In genomic region chr7:68030530-68030929, GRCh38 we compare ENCODE assay signal across 28 cellular contexts.
"Had no signal": no experiment of that assay in that cellular context is flagged by ENCODE, and none has a peak within 500 bp of the region (broad histone marks: within the 10 kb centered on the region; RNA-seq: fewer than 3 reads in every experiment).

No MANE protein-coding gene starts in this region.

- H3K27me3 ChIP-seq: colonic mucosa, esophagus muscularis mucosa, esophagus squamous epithelium, foreskin keratinocyte, gastrocnemius medialis, gastroesophageal sphincter, hepatocyte had no signal

- H3K4me1 ChIP-seq: colonic mucosa, esophagus muscularis mucosa, esophagus squamous epithelium, foreskin keratinocyte, gastrocnemius medialis, gastroesophageal sphincter, heart left ventricle, heart right ventricle had no signal

- H3K79me2 ChIP-seq: hepatocyte had no signal

- H3K36me3 ChIP-seq: colonic mucosa, esophagus muscularis mucosa, esophagus squamous epithelium, gastrocnemius medialis, gastroesophageal sphincter, heart left ventricle, heart right ventricle had no signal

- FAIRE-seq: colon, endometrium, endothelial cell of umbilical vein, frontal cortex had no signal

- H3K27ac ChIP-seq: colonic mucosa, coronary artery, dorsolateral prefrontal cortex, epithelial cell of prostate, esophagus muscularis mucosa, esophagus squamous epithelium, foreskin keratinocyte, gastrocnemius medialis, gastroesophageal sphincter, heart left ventricle, heart right ventricle, hepatocyte had no signal

- H2AFZ ChIP-seq: hepatocyte had no signal

- ATAC-seq: effector memory CD8-positive, alpha-beta T cell; esophagus mucosa; foreskin keratinocyte; gastrocnemius medialis; gastroesophageal sphincter; heart left ventricle; heart right ventricle had no signal

- DNase-seq: colonic mucosa; cortex of kidney; dermis blood vessel endothelial cell; dorsolateral prefrontal cortex; effector CD4-positive, alpha-beta T cell; effector CD8-positive, alpha-beta T cell; effector memory CD4-positive, alpha-beta T cell; effector memory CD8-positive, alpha-beta T cell; endodermal cell; esophagus squamous epithelium; foreskin fibroblast; foreskin keratinocyte; foreskin melanocyte; gastrocnemius medialis; glutamatergic neuron; head of caudate nucleus; heart left ventricle; heart right ventricle had no signal

- H3K4me3 ChIP-seq: colonic mucosa, coronary artery, dorsolateral prefrontal cortex, esophagus muscularis mucosa, esophagus squamous epithelium, gastrocnemius medialis, gastroesophageal sphincter, heart left ventricle, heart right ventricle, hepatocyte had no signal

- H3K9me3 ChIP-seq: colonic mucosa, gastrocnemius medialis had no signal

- H3K4me2 ChIP-seq: hepatocyte had no signal
